8 cellular contexts compared by ENCODE assay signal in genomic region chr1:223081181-223081994, GRCh38.
A peak's percentile ranks its signal among the peaks of the same experiment; 100 is the strongest.
DNase-seq lines count a peak whose midpoint lies in the region; ATAC-seq and TF ChIP-seq lines count a peak whose summit lies in the region.

No MANE protein-coding gene starts in this region.

- H3K4ac ChIP-seq in IMR-90 (ENCODE audit: low read depth, low read length) = no peak overlapping the region

- no peak overlapping the region for H3K27ac ChIP-seq in IMR-90 (ENCODE audit: insufficient read depth, low read length)
- peak overlapping the region; percentile 66 to 78 (median 74) for H3K27ac ChIP-seq in esophagus muscularis mucosa (replicated peaks in 1 of 4)

- H3K9ac ChIP-seq in IMR-90 (ENCODE audit: low read depth, low read length) = no peak overlapping the region

- TF ChIP-seq POLR2A in IMR-90 (IDR thresholded peaks at IDR 0.05; ENCODE audit: low read depth, low read length) (no peak), esophagus muscularis mucosa (IDR thresholded peaks at IDR 0.05; ENCODE audit: low read depth) (no peak)

- TF ChIP-seq RAD21 in IMR-90 (IDR thresholded peaks at IDR 0.05; ENCODE audit: low read length) = peak; percentile 98

- 4% methylated on average over 20 of the region's 33 CpGs; no CpG with 5 or more reads in 1 of the 2 experiments for WGBS in IMR-90 (ENCODE audit: extremely low coverage in 2 of 2, insufficient read length in 1 of 2), 2 experiments
- 15% methylated on average over 10 of the region's 33 CpGs for WGBS in esophagus muscularis mucosa

- no peak overlapping the region for H3K14ac ChIP-seq in IMR-90 (replicated peaks; ENCODE audit: low read depth, low read length)

- peak overlapping the region; percentile 70 for H2AK9ac ChIP-seq in IMR-90 (replicated peaks; ENCODE audit: low read depth, low read length, poor library complexity)

- no peak overlapping the region for H3K18ac ChIP-seq in IMR-90 (ENCODE audit: low read depth, low read length)

- H3K36me3 Mint-ChIP-seq in activated T-cell treated with anti-CD3 and anti-CD28 coated beads, Interleukin-2, amount 50 U/mL, for 24 hours (ENCODE audit: low read depth) = no peaks in the 10 kb centered on the region
- H3K36me3 Mint-ChIP-seq in naive B cell = no peaks in the 10 kb centered on the region

- H2BK5ac ChIP-seq in IMR-90 (ENCODE audit: low read depth, low read length, poor library complexity, severe bottlenecking) = no peak overlapping the region

- in situ Hi-C loops in IMR-90 (cut with MboI; ENCODE audit: low sequenced_read_pairs) = no loop called here

- no peak overlapping the region for H2BK15ac ChIP-seq in IMR-90 (ENCODE audit: low read depth, low read length)

- CTCF ChIA-PET in IMR-90 (lab: Yijun Ruan, JAX) = interaction anchor here (0.5 to 1.5 kb wide), 13 partner anchors 9 to 1336 kb away, joined by 3 to 8 read pairs (median 4); no protein-coding TSS in a partner anchor

- no peak overlapping the region for H2AK5ac ChIP-seq in IMR-90 (ENCODE audit: low read depth, low read length)

- no peaks in the 10 kb centered on the region for H4K20me1 ChIP-seq in IMR-90 (ENCODE audit: insufficient read depth, low read length)

- H3K4me1 ChIP-seq in IMR-90 (ENCODE audit: control insufficient read depth, insufficient read depth, low read length) (no peaks in the 10 kb centered on the region), esophagus muscularis mucosa (peaks cover 10 to 54% (median 54%) of the 10 kb centered on the region in 4 donors)

- no peaks in the 10 kb centered on the region for H3K79me1 ChIP-seq in IMR-90 (ENCODE audit: low read depth in 1 of 2, low read length in 2 of 2)

- ATAC-seq in GM21619 (IDR thresholded peaks at IDR 0.05; ENCODE audit: unreplicated experiment) (peak; percentile 98), IMR-90 (ENCODE audit: low read depth) (peak; percentile 98), naive B cell (ENCODE audit: low read depth in 2 of 2) (peak; percentile 87 to 91)

- H4K91ac ChIP-seq in IMR-90 (ENCODE audit: insufficient read depth, low read depth, low read length) = no peak overlapping the region

- no peak overlapping the region for H2BK120ac ChIP-seq in IMR-90 (ENCODE audit: low read depth, low read length)

- H3K23ac ChIP-seq in IMR-90 (ENCODE audit: low read depth, low read length) = no peak overlapping the region

- peak; percentile 98 for DNase-seq in DMS153 treated with DMSO at 0.1 percent for 48 hours (lab: John Stamatoyannopoulos, UW; ENCODE audit: unreplicated experiment)
- DNase-seq in IMR-90 = peak; percentile 73
- DNase-seq in OCI-M1 (lab: John Stamatoyannopoulos, UW) = peak; percentile 92
- DNase-seq in activated T-cell treated with anti-CD3 and anti-CD28 coated beads, Interleukin-2, amount 50 U/mL, for 24 hours = peak; percentile 81
- DNase-seq in esophagus muscularis mucosa (ENCODE audit: extremely low spot score) = no peak
- peak; percentile 74 for DNase-seq in naive B cell
- peak; percentile 33 to 56 for DNase-seq in stimulated activated CD8-positive, alpha-beta memory T cell treated with anti-CD3 and anti-CD28 coated beads, Interleukin-7, amount 100 ng/mL, for 4 hours (ENCODE audit: low read depth in 2 of 2)

- dilution Hi-C loops in IMR-90 (cut with HindIII; ENCODE audit: low sequenced_read_pairs, unreplicated experiment) = loop anchor here (25.0 kb wide), 1 partner anchor 294 kb away; no protein-coding TSS in a partner anchor

- BruUV-seq in IMR-90 (replicated peaks; lab: Mats Ljungman, UMichigan) = no TSS peak

- no peak for TF ChIP-seq EP300 in esophagus muscularis mucosa (IDR thresholded peaks at IDR 0.05)

- peak overlapping the region; percentile 51 for H3K4me2 ChIP-seq in IMR-90 (ENCODE audit: low read depth, low read length)

- H2BK20ac ChIP-seq in IMR-90 (ENCODE audit: low read depth, low read length) = no peak overlapping the region

- H3K56ac ChIP-seq in IMR-90 (ENCODE audit: extremely low read depth, insufficient read depth, low read length) = no peak overlapping the region

- TF ChIP-seq CTCF in IMR-90 (conservative IDR thresholded peaks at IDR 0.05; ENCODE audit: low read depth, low read length) (peak; percentile 91), esophagus muscularis mucosa (IDR thresholded peaks at IDR 0.05) (peak; percentile 95 to 100 (median 96))

- peak overlapping the region; percentile 57 for H3K4me3 Mint-ChIP-seq in activated T-cell treated with anti-CD3 and anti-CD28 coated beads, Interleukin-2, amount 50 U/mL, for 24 hours
- H3K4me3 Mint-ChIP-seq in naive B cell = peak overlapping the region; percentile 75 to 91 (median 84)

- no peaks in the 10 kb centered on the region for H3K9me3 ChIP-seq in IMR-90 (ENCODE audit: control insufficient read depth, insufficient read depth, low read length)
- no peaks in the 10 kb centered on the region for H3K9me3 ChIP-seq in esophagus muscularis mucosa

- H3K27me3 ChIP-seq in IMR-90 (ENCODE audit: control insufficient read depth, insufficient read depth, low read length) (peaks cover 52% of the 10 kb centered on the region), esophagus muscularis mucosa (no peaks in the 10 kb centered on the region)

- no peaks in the 10 kb centered on the region for H3K9me1 ChIP-seq in IMR-90 (ENCODE audit: insufficient read depth, low read length)

- H3K27me3 Mint-ChIP-seq in activated T-cell treated with anti-CD3 and anti-CD28 coated beads, Interleukin-2, amount 50 U/mL, for 24 hours = peaks cover 10% of the 10 kb centered on the region
- peaks cover 0 to 17% (median 4%) of the 10 kb centered on the region in 3 donors for H3K27me3 Mint-ChIP-seq in naive B cell

- H3K4me1 Mint-ChIP-seq in activated T-cell treated with anti-CD3 and anti-CD28 coated beads, Interleukin-2, amount 50 U/mL, for 24 hours (ENCODE audit: low read depth) = peaks cover 3% of the 10 kb centered on the region
- H3K4me1 Mint-ChIP-seq in naive B cell = peaks cover 3 to 7% (median 5%) of the 10 kb centered on the region in 3 donors

- intact Hi-C loops in IMR-90 (cut with micrococcal nuclease) (loop anchor here (1.0 kb wide), 2 partner anchors 289 to 343 kb away; no protein-coding TSS in a partner anchor), esophagus muscularis mucosa (cut with DNase I) (loop anchor here (1.0 to 2.0 kb wide), 2 partner anchors 288 to 343 kb away; no protein-coding TSS in a partner anchor)

- H3K36me3 ChIP-seq in IMR-90 (ENCODE audit: control insufficient read depth, insufficient read depth, low read length) (no peaks in the 10 kb centered on the region), esophagus muscularis mucosa (no peaks in the 10 kb centered on the region)

- no peak overlapping the region for H4K8ac ChIP-seq in IMR-90 (ENCODE audit: low read depth in 2 of 2, low read length in 2 of 2)

- H3K4me3 ChIP-seq in IMR-90 (ENCODE audit: insufficient read depth, low read depth, low read length) (peak overlapping the region; percentile 26), esophagus muscularis mucosa (peak overlapping the region; percentile 40 to 58 (median 44))

- H2AFZ ChIP-seq in IMR-90 (replicated peaks; ENCODE audit: low read length, poor library complexity) = peak overlapping the region; percentile 88

- no peak overlapping the region for H4K5ac ChIP-seq in IMR-90 (ENCODE audit: low read depth, low read length)

- POLR2A ChIA-PET in IMR-90 (lab: Charles Lee; ENCODE audit: unreplicated experiment) = no interaction called here

- no peak overlapping the region for H3K27ac Mint-ChIP-seq in activated T-cell treated with anti-CD3 and anti-CD28 coated beads, Interleukin-2, amount 50 U/mL, for 24 hours
- H3K27ac Mint-ChIP-seq in naive B cell = peak overlapping the region; percentile 64 to 94 (median 92)

- no peaks in the 10 kb centered on the region for H3K9me3 Mint-ChIP-seq in activated T-cell treated with anti-CD3 and anti-CD28 coated beads, Interleukin-2, amount 50 U/mL, for 24 hours
- no peaks in the 10 kb centered on the region for H3K9me3 Mint-ChIP-seq in naive B cell

TF ChIP-seq in IMR-90, 13 proteins besides CTCF, POLR2A, EP300 and RAD21:
- TF ChIP-seq NFE2L2 (IDR thresholded peaks at IDR 0.05; ENCODE audit: low read depth, low read length) (no peak), SMC3 (IDR thresholded peaks at IDR 0.05; ENCODE audit: low read depth, low read length) (peak; percentile 98)
